ENCODE assay signal across 16 cellular contexts in the genomic region with DNA sequence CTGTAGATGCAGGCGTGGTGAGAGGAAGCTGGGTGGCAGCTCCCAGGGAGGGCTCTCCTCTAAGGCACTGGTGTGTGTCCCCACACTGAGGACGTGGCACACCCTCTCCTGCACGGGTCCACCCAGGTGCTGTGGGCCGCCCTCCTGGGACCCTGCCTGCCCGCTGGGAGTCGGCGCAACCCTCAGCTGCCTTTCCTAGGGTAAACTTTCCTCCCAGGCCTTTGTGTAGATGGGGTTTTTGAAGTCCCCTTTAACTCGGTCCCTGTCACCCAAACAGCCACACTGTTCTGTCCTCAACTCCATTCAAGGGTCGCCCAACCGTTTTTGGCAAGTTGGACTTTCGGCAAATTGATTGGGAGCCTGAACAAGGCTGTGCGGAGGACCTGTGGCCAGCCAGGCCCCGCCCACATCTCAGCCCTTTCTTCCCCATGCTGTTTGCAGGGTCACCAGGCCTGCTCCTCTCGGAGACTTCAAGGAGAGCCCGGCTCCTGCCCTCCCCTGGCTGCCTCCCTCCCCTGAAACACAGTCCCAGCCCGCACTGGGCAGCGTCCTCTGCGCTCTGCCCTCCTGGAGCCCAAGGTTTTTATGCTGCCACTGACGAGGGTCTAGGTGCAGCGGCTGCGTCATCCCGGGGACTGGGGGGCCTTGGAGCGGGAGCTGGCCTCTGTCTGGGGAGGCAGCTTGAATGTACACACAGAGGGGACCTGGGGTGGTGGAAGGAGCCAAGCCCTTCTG.
"Had no signal": no experiment of that assay in that cellular context is flagged by ENCODE, and none has a peak within 500 bp of the region (broad histone marks: within the 10 kb centered on the region; RNA-seq: fewer than 3 reads in every experiment).

No MANE protein-coding gene starts in this region.

- ATAC-seq: heart left ventricle; left lobe of liver; natural killer cell; psoas muscle; SK-N-SH treated with all-trans-retinoic acid at 6 μM for 48 hours; stimulated activated naive CD8-positive, alpha-beta T cell treated with anti-CD3 and anti-CD28 coated beads, Interleukin-15, Interleukin-2, amounts not matched to agents 100 U/mL and 50 U/mL, for 24 hours had no signal

- H3K4me1 ChIP-seq: colonic mucosa, heart left ventricle, psoas muscle had no signal

- H3K27me3 ChIP-seq: cardiac muscle cell, colonic mucosa had no signal

- H3K27ac ChIP-seq: cardiac muscle cell, colonic mucosa, psoas muscle, thoracic aorta had no signal

- H3K36me3 ChIP-seq: cardiac muscle cell, colonic mucosa, heart left ventricle, thoracic aorta had no signal

- H3K9me3 ChIP-seq: colonic mucosa, heart left ventricle, psoas muscle, thoracic aorta had no signal

- DNase-seq: activated CD4-positive, CD25-positive, alpha-beta regulatory T cell treated with anti-CD3 and anti-CD28 coated beads, Interleukin-2, amount 50 U/mL, for 72 hours; activated naive CD4-positive, alpha-beta T cell treated with anti-CD3 and anti-CD28 coated beads, Interleukin-2, amount 10 ng/mL, durations not matched to agents 7 days and 5 days; colonic mucosa; effector CD8-positive, alpha-beta T cell; natural killer cell; stimulated activated naive CD8-positive, alpha-beta T cell treated with anti-CD3 and anti-CD28 coated beads, Interleukin-15, Interleukin-2, amounts not matched to agents 100 U/mL and 50 U/mL, for 24 hours; T-helper 1 cell; T1000 had no signal

- H3K4me3 ChIP-seq: cardiac muscle cell, colonic mucosa, heart left ventricle, psoas muscle, thoracic aorta had no signal

- FAIRE-seq: astrocyte, frontal cortex had no signal
